ENCODE assay signal across 20 cellular contexts in genomic region chr7:8201846-8202441, GRCh38.
A peak's percentile ranks its signal among the peaks of the same experiment; 100 is the strongest.
DNase-seq lines count a peak whose midpoint lies in the region; ATAC-seq, FAIRE-seq and TF ChIP-seq lines count a peak whose summit lies in the region.
"Had no signal": no experiment of that assay in that cellular context is flagged by ENCODE, and none has a peak within 500 bp of the region (broad histone marks: within the 10 kb centered on the region; RNA-seq: fewer than 3 reads in every experiment).

No MANE protein-coding gene starts in this region.

- no peak for FAIRE-seq in bronchial epithelial cell (lab: Jason Lieb, UNC)
- FAIRE-seq: islet of Langerhans had no signal

- no peaks in the 10 kb centered on the region for H3K9me3 ChIP-seq in heart right ventricle
- H3K9me3 ChIP-seq in right atrium auricular region = no peaks in the 10 kb centered on the region
- no peaks in the 10 kb centered on the region for H3K9me3 ChIP-seq in smooth muscle cell (replicated peaks; ENCODE audit: low read depth)
- H3K9me3 ChIP-seq in MM.1S (replicated peaks; ENCODE audit: insufficient read depth, low read length) = no peaks in the 10 kb centered on the region
- H3K9me3 ChIP-seq: colonic mucosa had no signal

- H3K27ac ChIP-seq in heart right ventricle = peak overlapping the region in 3 of 10 donors; percentile 15 to 29 (median 21)
- no peak overlapping the region for H3K27ac ChIP-seq in right atrium auricular region
- peak overlapping the region; percentile 27 for H3K27ac ChIP-seq in temporal lobe (ENCODE audit: low read depth, low read length)
- no peak overlapping the region for H3K27ac ChIP-seq in smooth muscle cell (ENCODE audit: low read depth)
- no peak overlapping the region for H3K27ac ChIP-seq in MM.1S (ENCODE audit: low read length)
- H3K27ac ChIP-seq: colonic mucosa had no signal

- H3K79me2 ChIP-seq in smooth muscle cell (ENCODE audit: low read depth) = no peaks in the 10 kb centered on the region
- H3K79me2 ChIP-seq in MM.1S (ENCODE audit: low read length) = no peaks in the 10 kb centered on the region

- H4K20me1 ChIP-seq in smooth muscle cell (ENCODE audit: low read depth) (no peaks in the 10 kb centered on the region), MM.1S (ENCODE audit: insufficient read depth, low read length) (no peaks in the 10 kb centered on the region)

- no peak for DNase-seq in heart right ventricle
- DNase-seq in right atrium auricular region (ENCODE audit: low spot score) = no peak
- DNase-seq in NOMO-1 treated with DMSO at 0.1 percent for 48 hours (lab: John Stamatoyannopoulos, UW; ENCODE audit: unreplicated experiment) = peak; percentile 69
- DNase-seq in bronchial epithelial cell (ENCODE audit: low read depth) = peak; percentile 34
- no peak for DNase-seq in smooth muscle cell (lab: John Stamatoyannopoulos, UW; ENCODE audit: unreplicated experiment)
- no peak for DNase-seq in MM.1S
- DNase-seq: CD4-positive, alpha-beta memory T cell; colonic mucosa; endodermal cell; hippocampal formation; naive thymus-derived CD8-positive, alpha-beta T cell; NCI-H1092; NCI-H2081; NCI-H446 treated with DMSO at 0.1 percent for 48 hours; NK-92 treated with Interleukin-12 subunit alpha and Interleukin-12 subunit beta, amount 100 ng/mL, for 24 hours; posterior cingulate gyrus; stimulated activated CD4-positive, alpha-beta T cell treated with anti-CD3 and anti-CD28 coated beads, Interleukin-4, amount 100 ng/mL, for 24 hours; substantia nigra had no signal

- H3K4me2 ChIP-seq in smooth muscle cell (no peak overlapping the region), MM.1S (ENCODE audit: low read depth, low read length) (no peak overlapping the region)

- H3F3A ChIP-seq in smooth muscle cell (ENCODE audit: low read depth) (no peaks in the 10 kb centered on the region), MM.1S (ENCODE audit: insufficient read depth, low read length) (no peaks in the 10 kb centered on the region; the same call in 1 of the 2 replicates)

- TF ChIP-seq CTCF in heart right ventricle (IDR thresholded peaks at IDR 0.05) = no peak
- TF ChIP-seq CTCF in right atrium auricular region (IDR thresholded peaks at IDR 0.05) = no peak
- no peak for TF ChIP-seq CTCF in bronchial epithelial cell (IDR thresholded peaks at IDR 0.05; ENCODE audit: insufficient read depth, low read length, severe bottlenecking)
- TF ChIP-seq CTCF in smooth muscle cell (IDR thresholded peaks at IDR 0.05; ENCODE audit: borderline replicate concordance, insufficient read depth, poor library complexity, severe bottlenecking) = no peak
- no peak for TF ChIP-seq CTCF in MM.1S (IDR thresholded peaks at IDR 0.05; ENCODE audit: low read length)

- H3K36me3 ChIP-seq in heart right ventricle = peaks cover 0 to 14% (median 0%) of the 10 kb centered on the region in 9 donors
- no peaks in the 10 kb centered on the region for H3K36me3 ChIP-seq in right atrium auricular region
- no peaks in the 10 kb centered on the region for H3K36me3 ChIP-seq in bronchial epithelial cell (ENCODE audit: control insufficient read depth, insufficient read depth, low read length)
- H3K36me3 ChIP-seq in smooth muscle cell (ENCODE audit: low read depth) = no peaks in the 10 kb centered on the region
- H3K36me3 ChIP-seq in MM.1S (replicated peaks; ENCODE audit: insufficient read depth, low read length) = no peaks in the 10 kb centered on the region
- H3K36me3 ChIP-seq: colonic mucosa had no signal

- H3K4me3 ChIP-seq in heart right ventricle (no peak overlapping the region), right atrium auricular region (no peak overlapping the region), bronchial epithelial cell (ENCODE audit: low read depth, low read length) (no peak overlapping the region), smooth muscle cell (no peak overlapping the region), MM.1S (ENCODE audit: low read length) (no peak overlapping the region)
- H3K4me3 ChIP-seq: colonic mucosa had no signal

- peaks cover 0 to 29% (median 17%) of the 10 kb centered on the region in 9 donors for H3K4me1 ChIP-seq in heart right ventricle
- H3K4me1 ChIP-seq in right atrium auricular region = peaks cover 0 to 6% of the 10 kb centered on the region in 2 donors
- H3K4me1 ChIP-seq in smooth muscle cell (ENCODE audit: low read depth) = peaks cover 4% of the 10 kb centered on the region
- H3K4me1 ChIP-seq in MM.1S (ENCODE audit: low read length) = peaks cover 7% of the 10 kb centered on the region
- H3K4me1 ChIP-seq: colonic mucosa had no signal

- H3K9me2 ChIP-seq in MM.1S (replicated peaks; ENCODE audit: insufficient read depth, low read length) = no peaks in the 10 kb centered on the region

- intact Hi-C loops in heart right ventricle (cut with DNase I) = loop anchor here in 2 of 10 donors (10.0 kb wide), 2 partner anchors 227 to 607 kb away; no protein-coding TSS in a partner anchor

- H3K9ac ChIP-seq in smooth muscle cell (ENCODE audit: low read depth) (no peak overlapping the region), MM.1S (ENCODE audit: low read length) (no peak overlapping the region)

- WGBS in heart right ventricle, 2 donors = 29 to 46% methylated on average over 3 of the region's 3 CpGs
- WGBS in smooth muscle cell (ENCODE audit: low lambda C conversion rate) = 88% methylated on average over 3 of the region's 3 CpGs

- H3K27me3 ChIP-seq in heart right ventricle = no peaks in the 10 kb centered on the region
- H3K27me3 ChIP-seq in right atrium auricular region = no peaks in the 10 kb centered on the region
- no peaks in the 10 kb centered on the region for H3K27me3 ChIP-seq in bronchial epithelial cell (ENCODE audit: control insufficient read depth, insufficient read depth, low read length)
- no peaks in the 10 kb centered on the region for H3K27me3 ChIP-seq in smooth muscle cell (ENCODE audit: low read depth)
- H3K27me3 ChIP-seq in MM.1S (replicated peaks; ENCODE audit: insufficient read depth, low read length) = no peaks in the 10 kb centered on the region
- H3K27me3 ChIP-seq: colonic mucosa had no signal

- ATAC-seq in heart right ventricle = peak in 5 of 8 donors; percentile 42 to 81 (median 55)
- ATAC-seq: naive thymus-derived CD8-positive, alpha-beta T cell had no signal

- H2AFZ ChIP-seq in smooth muscle cell (ENCODE audit: low read depth) (no peak overlapping the region), MM.1S (ENCODE audit: low read length) (no peak overlapping the region)

Comparison
In these comparisons a context has a peak if more than half of its experiments do, and no peak if none do; other contexts are left out.
1. DNase-seq: peak in NOMO-1 treated with DMSO at 0.1 percent for 48 hours (single experiment) and bronchial epithelial cell (single experiment); none in heart right ventricle (0 of 2), right atrium auricular region (single experiment), smooth muscle cell (single experiment) and MM.1S (single experiment).